Comparison of ENCODE assay signal across 28 cellular contexts in the genomic region with DNA sequence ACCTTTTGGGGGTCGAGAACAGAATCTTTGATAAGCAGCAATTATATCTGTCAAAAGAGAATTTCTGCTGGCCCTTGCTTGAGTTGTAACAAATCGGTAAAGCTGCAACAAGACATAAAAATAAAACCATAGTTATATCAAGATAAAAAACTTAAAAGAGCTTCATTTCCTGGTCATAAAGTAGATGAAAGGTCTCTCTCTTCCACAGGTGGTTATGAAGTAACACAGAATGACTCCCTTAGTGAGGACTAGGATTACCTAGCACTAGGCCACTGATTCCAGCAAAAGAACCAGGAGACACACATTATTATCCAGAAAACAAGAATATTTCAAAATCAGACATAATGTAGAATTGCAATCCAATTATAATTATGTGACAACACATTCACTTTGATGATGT. TPM values are rescaled to one million over a fixed set of nuclear protein-coding genes. Genes with fewer than 3 reads are reported as not detected.
DNase-seq lines count a peak whose midpoint lies in the region; ATAC-seq and TF ChIP-seq lines count a peak whose summit lies in the region.
"Had no signal": no experiment of that assay in that cellular context is flagged by ENCODE, and none has a peak within 500 bp of the region (broad histone marks: within the 10 kb centered on the region; RNA-seq: fewer than 3 reads in every experiment).

No MANE protein-coding gene starts in this region.

- POLR2A ChIA-PET in activated naive CD8-positive, alpha-beta T cell treated with anti-CD3 and anti-CD28 coated beads, Interleukin-2, amount 10 ng/mL, durations not matched to agents 7 days and 5 days (lab: Charles Lee) = interaction anchor here (0.6 kb wide), 1 partner anchor 25 kb away, joined by 7 read pairs; no protein-coding TSS in a partner anchor

- H3K4me3 Mint-ChIP-seq in activated naive CD8-positive, alpha-beta T cell treated with anti-CD3 and anti-CD28 coated beads, Interleukin-2, amount 10 ng/mL, durations not matched to agents 7 days and 5 days = peak overlapping the region; percentile 4
- no peak overlapping the region for H3K4me3 Mint-ChIP-seq in activated naive CD8-positive, alpha-beta T cell treated with anti-CD3 and anti-CD28 coated beads, Interleukin-2, amount 50 U/mL, for 24 hours
- H3K4me3 Mint-ChIP-seq: natural killer cell had no signal

- H3K4me2 ChIP-seq in Loucy (ENCODE audit: low read depth, low read length, poor library complexity, severe bottlenecking) = peak overlapping the region; percentile 96
- no peak overlapping the region for H3K4me2 ChIP-seq in hepatocyte

- no peak for ATAC-seq in activated naive CD8-positive, alpha-beta T cell treated with anti-CD3 and anti-CD28 coated beads, Interleukin-2, amount 10 ng/mL, durations not matched to agents 7 days and 5 days (ENCODE audit: low read depth)
- ATAC-seq in activated naive CD8-positive, alpha-beta T cell treated with anti-CD3 and anti-CD28 coated beads, Interleukin-2, amount 50 U/mL, for 24 hours = no peak
- no peak for ATAC-seq in GM18505 (IDR thresholded peaks at IDR 0.05; ENCODE audit: unreplicated experiment)
- ATAC-seq: gastroesophageal sphincter, left lung, natural killer cell, SK-N-SH treated with all-trans-retinoic acid at 6 μM for 48 hours had no signal

- intact Hi-C loops in stomach (cut with DNase I; ENCODE audit: low total_unique reads) = no loop called here

- peak overlapping the region; percentile 18 for H3K27ac Mint-ChIP-seq in activated naive CD8-positive, alpha-beta T cell treated with anti-CD3 and anti-CD28 coated beads, Interleukin-2, amount 10 ng/mL, durations not matched to agents 7 days and 5 days
- H3K27ac Mint-ChIP-seq in activated naive CD8-positive, alpha-beta T cell treated with anti-CD3 and anti-CD28 coated beads, Interleukin-2, amount 50 U/mL, for 24 hours = no peak overlapping the region
- H3K27ac Mint-ChIP-seq: natural killer cell had no signal

- H2AFZ ChIP-seq in Loucy (ENCODE audit: low read length) = no peak overlapping the region
- H2AFZ ChIP-seq in hepatocyte = no peak overlapping the region

- H3K9ac ChIP-seq in Loucy (ENCODE audit: low read depth, low read length, poor library complexity, severe bottlenecking) = peak overlapping the region; percentile 20

- no peak for TF ChIP-seq CTCF in Loucy (conservative IDR thresholded peaks at IDR 0.05; ENCODE audit: low read length)
- no peak for TF ChIP-seq CTCF in hepatocyte (IDR thresholded peaks at IDR 0.05; ENCODE audit: poor library complexity)
- no peak for TF ChIP-seq CTCF in stomach (IDR thresholded peaks at IDR 0.05)

- H3K27me3 ChIP-seq in Loucy (ENCODE audit: insufficient read depth, low read length, poor library complexity, severe bottlenecking) = no peaks in the 10 kb centered on the region
- H3K27me3 ChIP-seq in hepatocyte = no peaks in the 10 kb centered on the region
- H3K27me3 ChIP-seq in stomach = no peaks in the 10 kb centered on the region
- H3K27me3 ChIP-seq: BE2C, breast epithelium, gastroesophageal sphincter, left lung, sigmoid colon, tibial artery had no signal

- no peak for DNase-seq in activated naive CD8-positive, alpha-beta T cell treated with anti-CD3 and anti-CD28 coated beads, Interleukin-2, amount 10 ng/mL, durations not matched to agents 7 days and 5 days
- no peak for DNase-seq in activated naive CD8-positive, alpha-beta T cell treated with anti-CD3 and anti-CD28 coated beads, Interleukin-2, amount 50 U/mL, for 24 hours
- DNase-seq in hepatocyte (ENCODE audit: low spot score) = no peak
- DNase-seq in stomach = no peak
- DNase-seq in DMS153 treated with DMSO at 0.1 percent for 48 hours (lab: John Stamatoyannopoulos, UW; ENCODE audit: unreplicated experiment) = no peak
- no peak for DNase-seq in activated gamma-delta T cell treated with Interleukin-2 at 50 U/mL for 16 hours
- DNase-seq: activated naive CD4-positive, alpha-beta T cell treated with Interleukin-2 at 50 U/mL for 16 hours; activated T-cell treated with anti-CD3 and anti-CD28 coated beads, Interleukin-2, amount 50 U/mL, for 48 hours; BE2C; DMS53; left lung; mesendoderm; natural killer cell; NCI-H1417 treated with DMSO at 0.1 percent for 48 hours; NCI-H2029 treated with DMSO at 0.1 percent for 48 hours; NCI-H526; occipital lobe; OCI-M1; sigmoid colon; stimulated activated CD4-positive, alpha-beta T cell treated with anti-CD3 and anti-CD28 coated beads, Interleukin-4, amount 100 ng/mL, for 1 hour; tibial artery had no signal

- H3K4me1 ChIP-seq in Loucy (ENCODE audit: insufficient read depth, low read length, poor library complexity, severe bottlenecking) = peaks cover 41% of the 10 kb centered on the region
- peaks cover 23% of the 10 kb centered on the region for H3K4me1 ChIP-seq in hepatocyte (ENCODE audit: insufficient read depth)
- H3K4me1 ChIP-seq in stomach = peaks cover 25 to 58% (median 53%) of the 10 kb centered on the region in 4 donors
- H3K4me1 ChIP-seq: BE2C had no signal

- no peaks in the 10 kb centered on the region for H3K9me3 ChIP-seq in Loucy (ENCODE audit: insufficient read depth, low read depth, low read length)
- no peaks in the 10 kb centered on the region for H3K9me3 ChIP-seq in hepatocyte (ENCODE audit: low read depth)
- no peaks in the 10 kb centered on the region for H3K9me3 ChIP-seq in stomach
- H3K9me3 ChIP-seq: BE2C, breast epithelium, gastroesophageal sphincter, HAP-1, left lung, prostate gland, sigmoid colon, tibial artery had no signal

- H3K36me3 ChIP-seq in Loucy (ENCODE audit: insufficient read depth, low read length) (peaks cover 22% of the 10 kb centered on the region; the same call in 1 of the 2 replicates), hepatocyte (replicated peaks; ENCODE audit: insufficient read depth, low read depth) (no peaks in the 10 kb centered on the region), stomach (peaks cover 15 to 39% (median 31%) of the 10 kb centered on the region in 4 donors)
- H3K36me3 ChIP-seq: prostate gland had no signal

- TF ChIP-seq POLR2A in stomach (IDR thresholded peaks at IDR 0.05) = no peak
- no peak for TF ChIP-seq POLR2A in GM18505 (IDR thresholded peaks at IDR 0.05; ENCODE audit: borderline replicate concordance, extremely low read depth, insufficient read depth, insufficient read length)

- WGBS in hepatocyte (ENCODE audit: low lambda C conversion rate, missing lambda C conversion rate) = 93% methylated on average over 2 of the region's 2 CpGs
- WGBS in stomach, 5 donors = 32 to 56% (median 46%) methylated on average over 2 of the region's 2 CpGs

- H3K36me3 Mint-ChIP-seq in activated naive CD8-positive, alpha-beta T cell treated with anti-CD3 and anti-CD28 coated beads, Interleukin-2, amount 10 ng/mL, durations not matched to agents 7 days and 5 days = peaks cover 23% of the 10 kb centered on the region
- H3K36me3 Mint-ChIP-seq in activated naive CD8-positive, alpha-beta T cell treated with anti-CD3 and anti-CD28 coated beads, Interleukin-2, amount 50 U/mL, for 24 hours (ENCODE audit: low read depth) = peaks cover 52% of the 10 kb centered on the region

- H3K27ac ChIP-seq in hepatocyte (peak overlapping the region; percentile 48), stomach (peak overlapping the region in 4 of 5 donors; percentile 20 to 56 (median 46))
- H3K27ac ChIP-seq: breast epithelium, left lung, prostate gland, sigmoid colon, tibial artery had no signal

- no peaks in the 10 kb centered on the region for H3K27me3 Mint-ChIP-seq in activated naive CD8-positive, alpha-beta T cell treated with anti-CD3 and anti-CD28 coated beads, Interleukin-2, amount 10 ng/mL, durations not matched to agents 7 days and 5 days
- no peaks in the 10 kb centered on the region for H3K27me3 Mint-ChIP-seq in activated naive CD8-positive, alpha-beta T cell treated with anti-CD3 and anti-CD28 coated beads, Interleukin-2, amount 50 U/mL, for 24 hours

- peaks cover 38% of the 10 kb centered on the region for H3K4me1 Mint-ChIP-seq in activated naive CD8-positive, alpha-beta T cell treated with anti-CD3 and anti-CD28 coated beads, Interleukin-2, amount 10 ng/mL, durations not matched to agents 7 days and 5 days
- peaks cover 44% of the 10 kb centered on the region for H3K4me1 Mint-ChIP-seq in activated naive CD8-positive, alpha-beta T cell treated with anti-CD3 and anti-CD28 coated beads, Interleukin-2, amount 50 U/mL, for 24 hours

- H3K4me3 ChIP-seq in Loucy (ENCODE audit: low read length, poor library complexity, severe bottlenecking) = peak overlapping the region; percentile 47
- no peak overlapping the region for H3K4me3 ChIP-seq in hepatocyte
- no peak overlapping the region for H3K4me3 ChIP-seq in stomach
- H3K4me3 ChIP-seq: breast epithelium, gastroesophageal sphincter, HAP-1, left lung, prostate gland, sigmoid colon, tibial artery had no signal

- H3K79me2 ChIP-seq in Loucy (ENCODE audit: insufficient read depth, low read length) (peaks cover 92% of the 10 kb centered on the region), hepatocyte (peaks cover 97% of the 10 kb centered on the region)

- no peaks in the 10 kb centered on the region for H3K9me2 ChIP-seq in Loucy (replicated peaks; ENCODE audit: low read depth, low read length)
- no peaks in the 10 kb centered on the region for H3K9me2 ChIP-seq in hepatocyte (replicated peaks; ENCODE audit: insufficient read depth)

- H3K9me3 Mint-ChIP-seq in activated naive CD8-positive, alpha-beta T cell treated with anti-CD3 and anti-CD28 coated beads, Interleukin-2, amount 10 ng/mL, durations not matched to agents 7 days and 5 days = no peaks in the 10 kb centered on the region
- no peaks in the 10 kb centered on the region for H3K9me3 Mint-ChIP-seq in activated naive CD8-positive, alpha-beta T cell treated with anti-CD3 and anti-CD28 coated beads, Interleukin-2, amount 50 U/mL, for 24 hours
- H3K9me3 Mint-ChIP-seq: natural killer cell had no signal

- H4K20me1 ChIP-seq in Loucy (ENCODE audit: insufficient read depth, low read length, poor library complexity, severe bottlenecking) (peaks cover 64% of the 10 kb centered on the region), hepatocyte (ENCODE audit: insufficient read depth, poor library complexity, severe bottlenecking) (peaks cover 41% of the 10 kb centered on the region)

- no peaks in the 10 kb centered on the region; the same call in 1 of the 2 replicates for H3F3A ChIP-seq in Loucy (ENCODE audit: low read depth)

- TF ChIP-seq EP300 in stomach (IDR thresholded peaks at IDR 0.05) = no peak

RNA-seq across cellular contexts. Expression of a gene that starts 5.4 kb away (rescaled TPM):
- 10 to 100 TPM; 38.3 to 40.3 TPM for total RNA-seq in activated naive CD8-positive, alpha-beta T cell treated with anti-CD3 and anti-CD28 coated beads, Interleukin-2, amount 10 ng/mL, durations not matched to agents 7 days and 5 days
- total RNA-seq in hepatocyte (60.2 and 60.8 TPM in 2 replicates), stomach (100 to 1,000 TPM in 2 of 5 donors, 10 to 100 TPM in 3; 36.2 to 144 (median 58.0) TPM)
- polyA plus RNA-seq in hepatocyte (43.0 and 44.1 TPM in 2 replicates), stomach (10 to 100 TPM; 21.7 to 29.9 (median 24.1) TPM)

RNA-seq across cellular contexts. Expression of a gene that starts 36.1 kb away (rescaled TPM):
- total RNA-seq in activated naive CD8-positive, alpha-beta T cell treated with anti-CD3 and anti-CD28 coated beads, Interleukin-2, amount 10 ng/mL, durations not matched to agents 7 days and 5 days = 1 to 10 TPM; 5.5 to 6.6 TPM
- 0.90 and 2.5 TPM in 2 replicates for total RNA-seq in hepatocyte
- 0.36 and 0.38 TPM in 2 replicates for polyA plus RNA-seq in hepatocyte
- 1 to 10 TPM in 2 of 5 donors, not detected in 3; 1.3 to 1.8 TPM for total RNA-seq in stomach
- 1 to 10 TPM; 1.2 to 2.8 (median 2.2) TPM for polyA plus RNA-seq in stomach
- total RNA-seq: natural killer cell had no signal
